In genomic region chr13:112968910-112969691, GRCh38 we compare ENCODE assay signal across 8 cellular contexts.
DNase-seq lines count a peak whose midpoint lies in the region; ATAC-seq lines count a peak whose summit lies in the region.

Gene MCF2L, plus strand, starts transcription at chr13:112969214. Its CDS starts 166 bp downstream, at chr13:112969380.

- peak; percentile 57 for DNase-seq in DMS153 treated with DMSO at 0.1 percent for 48 hours (lab: John Stamatoyannopoulos, UW; ENCODE audit: unreplicated experiment)
- peak; percentile 37 for DNase-seq in MV-4-11 (lab: John Stamatoyannopoulos, UW)
- DNase-seq in cerebellar cortex (ENCODE audit: low spot score): peak; percentile 85
- peak; percentile 84 for DNase-seq in left kidney (ENCODE audit: low read depth, low spot score)
- peak; percentile 51 for DNase-seq in stimulated activated CD4-positive, alpha-beta T cell treated with anti-CD3 and anti-CD28 coated beads, Interleukin-1b, Interleukin-23, amount 100 ng/mL, for 48 hours
- DNase-seq in SKM-1 (lab: John Stamatoyannopoulos, UW; ENCODE audit: unreplicated experiment): no peak

- peak; percentile 79 to 86 for ATAC-seq in activated CD4-positive, CD25-positive, alpha-beta regulatory T cell treated with anti-CD3 and anti-CD28 coated beads, Interleukin-2, amount 50 U/mL, for 24 hours
- ATAC-seq in HG02885 (IDR thresholded peaks at IDR 0.05; ENCODE audit: poor library complexity, unreplicated experiment): no peak
